ENCODE assay signal across 1 cellular context in the genomic region with DNA sequence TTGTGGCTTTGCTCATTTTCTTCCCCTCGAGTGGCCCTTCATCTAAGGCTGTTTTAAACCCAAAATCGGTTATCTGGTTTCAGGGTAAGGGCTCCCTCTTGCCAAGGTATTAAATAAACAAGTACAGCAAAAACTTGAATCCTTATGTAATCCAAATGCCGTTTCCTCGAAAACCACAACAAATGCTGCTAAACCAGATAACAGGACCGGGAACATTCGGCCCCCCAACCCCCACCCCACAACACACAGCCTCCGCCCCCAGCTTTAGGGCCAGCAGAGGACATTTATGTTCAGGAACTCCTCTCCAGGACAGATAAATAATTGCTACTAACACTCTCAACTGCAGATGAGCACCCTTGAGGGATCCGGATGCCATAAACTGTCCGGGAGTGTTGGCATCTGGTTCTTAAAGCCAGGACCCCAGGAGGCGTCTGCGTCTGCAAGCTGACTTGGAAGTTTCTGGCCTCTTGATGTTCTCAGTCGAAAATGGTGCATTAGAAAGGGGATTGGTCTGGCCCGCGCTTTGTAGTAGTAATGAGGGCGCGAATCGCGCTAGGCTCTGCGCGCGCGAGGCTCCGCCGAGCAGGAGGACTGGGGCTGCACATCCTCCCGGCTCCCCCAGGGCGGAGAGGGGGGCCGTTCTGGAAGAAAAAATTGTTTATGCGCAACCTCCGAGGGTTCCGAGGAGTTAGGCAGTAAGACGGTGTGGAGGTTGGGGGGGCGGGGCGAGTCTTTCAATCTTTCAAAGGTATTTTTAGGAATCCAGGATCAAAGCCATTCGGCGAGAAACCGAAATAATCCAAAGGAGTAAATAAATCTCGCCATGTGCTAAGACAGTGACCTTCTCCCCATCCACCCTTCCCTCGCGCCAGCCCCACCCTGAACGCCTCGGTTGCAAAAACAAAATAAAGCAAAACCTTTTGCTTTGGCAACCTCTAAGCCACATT.
TF ChIP-seq lines count a peak whose summit lies in the region.

No MANE protein-coding gene starts in this region.

TF ChIP-seq in HepG2, 621 proteins besides CTCF, POLR2A, EP300 and RAD21 (continued from another document and continues in another):
- TF ChIP-seq, protein P1, sequence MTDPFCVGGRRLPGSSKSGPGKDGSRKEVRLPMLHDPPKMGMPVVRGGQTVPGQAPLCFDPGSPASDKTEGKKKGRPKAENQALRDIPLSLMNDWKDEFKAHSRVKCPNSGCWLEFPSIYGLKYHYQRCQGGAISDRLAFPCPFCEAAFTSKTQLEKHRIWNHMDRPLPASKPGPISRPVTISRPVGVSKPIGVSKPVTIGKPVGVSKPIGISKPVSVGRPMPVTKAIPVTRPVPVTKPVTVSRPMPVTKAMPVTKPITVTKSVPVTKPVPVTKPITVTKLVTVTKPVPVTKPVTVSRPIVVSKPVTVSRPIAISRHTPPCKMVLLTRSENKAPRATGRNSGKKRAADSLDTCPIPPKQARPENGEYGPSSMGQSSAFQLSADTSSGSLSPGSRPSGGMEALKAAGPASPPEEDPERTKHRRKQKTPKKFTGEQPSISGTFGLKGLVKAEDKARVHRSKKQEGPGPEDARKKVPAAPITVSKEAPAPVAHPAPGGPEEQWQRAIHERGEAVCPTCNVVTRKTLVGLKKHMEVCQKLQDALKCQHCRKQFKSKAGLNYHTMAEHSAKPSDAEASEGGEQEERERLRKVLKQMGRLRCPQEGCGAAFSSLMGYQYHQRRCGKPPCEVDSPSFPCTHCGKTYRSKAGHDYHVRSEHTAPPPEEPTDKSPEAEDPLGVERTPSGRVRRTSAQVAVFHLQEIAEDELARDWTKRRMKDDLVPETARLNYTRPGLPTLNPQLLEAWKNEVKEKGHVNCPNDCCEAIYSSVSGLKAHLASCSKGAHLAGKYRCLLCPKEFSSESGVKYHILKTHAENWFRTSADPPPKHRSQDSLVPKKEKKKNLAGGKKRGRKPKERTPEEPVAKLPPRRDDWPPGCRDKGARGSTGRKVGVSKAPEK (CRISPR knock-in tag; IDR thresholded peaks at IDR 0.05; ENCODE audit: borderline replicate concordance): 0 out of 2 replicates have a peak, but pooled peaks have one; percentile 29
- peak; percentile 42; the same call in 1 of the 2 replicates for TF ChIP-seq KDM5A (IDR thresholded peaks at IDR 0.05; ENCODE audit: borderline replicate concordance, low read length)
- no peak for TF ChIP-seq SIX4 (CRISPR knock-in tag; IDR thresholded peaks at IDR 0.05)
- no peak for TF ChIP-seq SMARCE1 (IDR thresholded peaks at IDR 0.05; ENCODE audit: borderline replicate concordance)
- no peak for TF ChIP-seq U2AF1 (optimal IDR thresholded peaks at IDR 0.05; ENCODE audit: low read depth, low read length)
- no peak for TF ChIP-seq ZNF598 (CRISPR knock-in tag; IDR thresholded peaks at IDR 0.05; ENCODE audit: borderline replicate concordance)
- 0 out of 2 replicates have a peak, but pooled peaks have one; percentile 31 for TF ChIP-seq RXRA (CRISPR knock-in tag; IDR thresholded peaks at IDR 0.05)
- peak; percentile 37; the same call in 1 of the 2 replicates for TF ChIP-seq HDAC1 (CRISPR knock-in tag; IDR thresholded peaks at IDR 0.05)
- TF ChIP-seq HMGA1 (CRISPR knock-in tag; conservative IDR thresholded peaks at IDR 0.05): no peak
- no peak for TF ChIP-seq ZNF564 (CRISPR knock-in tag; IDR thresholded peaks at IDR 0.05)
- TF ChIP-seq ZNF124 (CRISPR knock-in tag; IDR thresholded peaks at IDR 0.05): no peak
- TF ChIP-seq, protein P2, sequence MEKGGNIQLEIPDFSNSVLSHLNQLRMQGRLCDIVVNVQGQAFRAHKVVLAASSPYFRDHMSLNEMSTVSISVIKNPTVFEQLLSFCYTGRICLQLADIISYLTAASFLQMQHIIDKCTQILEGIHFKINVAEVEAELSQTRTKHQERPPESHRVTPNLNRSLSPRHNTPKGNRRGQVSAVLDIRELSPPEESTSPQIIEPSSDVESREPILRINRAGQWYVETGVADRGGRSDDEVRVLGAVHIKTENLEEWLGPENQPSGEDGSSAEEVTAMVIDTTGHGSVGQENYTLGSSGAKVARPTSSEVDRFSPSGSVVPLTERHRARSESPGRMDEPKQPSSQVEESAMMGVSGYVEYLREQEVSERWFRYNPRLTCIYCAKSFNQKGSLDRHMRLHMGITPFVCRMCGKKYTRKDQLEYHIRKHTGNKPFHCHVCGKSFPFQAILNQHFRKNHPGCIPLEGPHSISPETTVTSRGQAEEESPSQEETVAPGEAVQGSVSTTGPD (CRISPR knock-in tag; IDR thresholded peaks at IDR 0.05): no peak
- TF ChIP-seq NR2F1 (CRISPR knock-in tag; IDR thresholded peaks at IDR 0.05): no peak
- no peak for TF ChIP-seq ZNF232 (CRISPR knock-in tag; IDR thresholded peaks at IDR 0.05; ENCODE audit: borderline replicate concordance)
- TF ChIP-seq ZNF446 (CRISPR knock-in tag; IDR thresholded peaks at IDR 0.05): no peak
- TF ChIP-seq ISX (CRISPR knock-in tag; conservative IDR thresholded peaks at IDR 0.05): no peak
- no peak for TF ChIP-seq ZNF3 (CRISPR knock-in tag; IDR thresholded peaks at IDR 0.05)
- TF ChIP-seq NKX3-1 (CRISPR knock-in tag; IDR thresholded peaks at IDR 0.05): no peak
- 0 out of 2 replicates have a peak, but pooled peaks have one; percentile 51 for TF ChIP-seq KLF13 (CRISPR knock-in tag; IDR thresholded peaks at IDR 0.05)
- TF ChIP-seq, protein P3, sequence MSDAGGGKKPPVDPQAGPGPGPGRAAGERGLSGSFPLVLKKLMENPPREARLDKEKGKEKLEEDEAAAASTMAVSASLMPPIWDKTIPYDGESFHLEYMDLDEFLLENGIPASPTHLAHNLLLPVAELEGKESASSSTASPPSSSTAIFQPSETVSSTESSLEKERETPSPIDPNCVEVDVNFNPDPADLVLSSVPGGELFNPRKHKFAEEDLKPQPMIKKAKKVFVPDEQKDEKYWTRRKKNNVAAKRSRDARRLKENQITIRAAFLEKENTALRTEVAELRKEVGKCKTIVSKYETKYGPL (CRISPR knock-in tag; IDR thresholded peaks at IDR 0.05): no peak
- TF ChIP-seq, protein P4, sequence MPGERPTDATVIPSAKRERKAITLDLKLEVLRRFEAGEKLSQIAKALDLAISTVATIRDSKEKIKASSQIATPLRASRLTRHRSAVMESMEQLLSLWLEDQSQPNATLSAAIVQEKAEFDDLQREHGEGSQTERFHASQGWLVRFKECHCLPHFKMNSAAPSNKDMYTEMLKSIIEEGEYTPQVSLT (CRISPR knock-in tag; IDR thresholded peaks at IDR 0.05; ENCODE audit: borderline replicate concordance, low read depth): no peak
- no peak for TF ChIP-seq CEBPG (CRISPR knock-in tag; IDR thresholded peaks at IDR 0.05)
- TF ChIP-seq, protein P5, sequence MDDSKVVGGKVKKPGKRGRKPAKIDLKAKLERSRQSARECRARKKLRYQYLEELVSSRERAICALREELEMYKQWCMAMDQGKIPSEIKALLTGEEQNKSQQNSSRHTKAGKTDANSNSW (CRISPR knock-in tag; IDR thresholded peaks at IDR 0.05; ENCODE audit: borderline replicate concordance): no peak
- TF ChIP-seq STAT5B (CRISPR knock-in tag; IDR thresholded peaks at IDR 0.05): no peak
- TF ChIP-seq ZNF616 (CRISPR knock-in tag; IDR thresholded peaks at IDR 0.05; ENCODE audit: low read depth): no peak
- no peak for TF ChIP-seq KMT2B (CRISPR knock-in tag; IDR thresholded peaks at IDR 0.05)
- no peak for TF ChIP-seq CAMTA2 (CRISPR knock-in tag; IDR thresholded peaks at IDR 0.05; ENCODE audit: borderline replicate concordance)
- no peak for TF ChIP-seq ZNF761 (CRISPR knock-in tag; conservative IDR thresholded peaks at IDR 0.05)
- TF ChIP-seq THYN1 (CRISPR knock-in tag; IDR thresholded peaks at IDR 0.05; ENCODE audit: borderline replicate concordance, low read depth): no peak
- TF ChIP-seq KDM4B (CRISPR knock-in tag; IDR thresholded peaks at IDR 0.05): no peak
- TF ChIP-seq NRL (CRISPR knock-in tag; IDR thresholded peaks at IDR 0.05; ENCODE audit: borderline replicate concordance): no peak
- TF ChIP-seq, protein P6, sequence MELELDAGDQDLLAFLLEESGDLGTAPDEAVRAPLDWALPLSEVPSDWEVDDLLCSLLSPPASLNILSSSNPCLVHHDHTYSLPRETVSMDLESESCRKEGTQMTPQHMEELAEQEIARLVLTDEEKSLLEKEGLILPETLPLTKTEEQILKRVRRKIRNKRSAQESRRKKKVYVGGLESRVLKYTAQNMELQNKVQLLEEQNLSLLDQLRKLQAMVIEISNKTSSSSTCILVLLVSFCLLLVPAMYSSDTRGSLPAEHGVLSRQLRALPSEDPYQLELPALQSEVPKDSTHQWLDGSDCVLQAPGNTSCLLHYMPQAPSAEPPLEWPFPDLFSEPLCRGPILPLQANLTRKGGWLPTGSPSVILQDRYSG (CRISPR knock-in tag; IDR thresholded peaks at IDR 0.05): no peak
- TF ChIP-seq, protein P7, sequence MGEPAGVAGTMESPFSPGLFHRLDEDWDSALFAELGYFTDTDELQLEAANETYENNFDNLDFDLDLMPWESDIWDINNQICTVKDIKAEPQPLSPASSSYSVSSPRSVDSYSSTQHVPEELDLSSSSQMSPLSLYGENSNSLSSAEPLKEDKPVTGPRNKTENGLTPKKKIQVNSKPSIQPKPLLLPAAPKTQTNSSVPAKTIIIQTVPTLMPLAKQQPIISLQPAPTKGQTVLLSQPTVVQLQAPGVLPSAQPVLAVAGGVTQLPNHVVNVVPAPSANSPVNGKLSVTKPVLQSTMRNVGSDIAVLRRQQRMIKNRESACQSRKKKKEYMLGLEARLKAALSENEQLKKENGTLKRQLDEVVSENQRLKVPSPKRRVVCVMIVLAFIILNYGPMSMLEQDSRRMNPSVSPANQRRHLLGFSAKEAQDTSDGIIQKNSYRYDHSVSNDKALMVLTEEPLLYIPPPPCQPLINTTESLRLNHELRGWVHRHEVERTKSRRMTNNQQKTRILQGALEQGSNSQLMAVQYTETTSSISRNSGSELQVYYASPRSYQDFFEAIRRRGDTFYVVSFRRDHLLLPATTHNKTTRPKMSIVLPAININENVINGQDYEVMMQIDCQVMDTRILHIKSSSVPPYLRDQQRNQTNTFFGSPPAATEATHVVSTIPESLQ (CRISPR knock-in tag; conservative IDR thresholded peaks at IDR 0.05): no peak
- TF ChIP-seq, protein P8, sequence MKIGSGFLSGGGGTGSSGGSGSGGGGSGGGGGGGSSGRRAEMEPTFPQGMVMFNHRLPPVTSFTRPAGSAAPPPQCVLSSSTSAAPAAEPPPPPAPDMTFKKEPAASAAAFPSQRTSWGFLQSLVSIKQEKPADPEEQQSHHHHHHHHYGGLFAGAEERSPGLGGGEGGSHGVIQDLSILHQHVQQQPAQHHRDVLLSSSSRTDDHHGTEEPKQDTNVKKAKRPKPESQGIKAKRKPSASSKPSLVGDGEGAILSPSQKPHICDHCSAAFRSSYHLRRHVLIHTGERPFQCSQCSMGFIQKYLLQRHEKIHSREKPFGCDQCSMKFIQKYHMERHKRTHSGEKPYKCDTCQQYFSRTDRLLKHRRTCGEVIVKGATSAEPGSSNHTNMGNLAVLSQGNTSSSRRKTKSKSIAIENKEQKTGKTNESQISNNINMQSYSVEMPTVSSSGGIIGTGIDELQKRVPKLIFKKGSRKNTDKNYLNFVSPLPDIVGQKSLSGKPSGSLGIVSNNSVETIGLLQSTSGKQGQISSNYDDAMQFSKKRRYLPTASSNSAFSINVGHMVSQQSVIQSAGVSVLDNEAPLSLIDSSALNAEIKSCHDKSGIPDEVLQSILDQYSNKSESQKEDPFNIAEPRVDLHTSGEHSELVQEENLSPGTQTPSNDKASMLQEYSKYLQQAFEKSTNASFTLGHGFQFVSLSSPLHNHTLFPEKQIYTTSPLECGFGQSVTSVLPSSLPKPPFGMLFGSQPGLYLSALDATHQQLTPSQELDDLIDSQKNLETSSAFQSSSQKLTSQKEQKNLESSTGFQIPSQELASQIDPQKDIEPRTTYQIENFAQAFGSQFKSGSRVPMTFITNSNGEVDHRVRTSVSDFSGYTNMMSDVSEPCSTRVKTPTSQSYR (CRISPR knock-in tag; IDR thresholded peaks at IDR 0.05; ENCODE audit: borderline replicate concordance): peak; percentile 43; the same call in 1 of the 2 replicates
- no peak for TF ChIP-seq ZNF17 (CRISPR knock-in tag; IDR thresholded peaks at IDR 0.05)
- TF ChIP-seq BRD4 (CRISPR knock-in tag; IDR thresholded peaks at IDR 0.05): no peak
- no peak for TF ChIP-seq EZH2 (conservative IDR thresholded peaks at IDR 0.05; ENCODE audit: low read depth, low read length)
- TF ChIP-seq, protein P9, sequence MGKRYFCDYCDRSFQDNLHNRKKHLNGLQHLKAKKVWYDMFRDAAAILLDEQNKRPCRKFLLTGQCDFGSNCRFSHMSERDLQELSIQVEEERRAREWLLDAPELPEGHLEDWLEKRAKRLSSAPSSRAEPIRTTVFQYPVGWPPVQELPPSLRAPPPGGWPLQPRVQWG (CRISPR knock-in tag; IDR thresholded peaks at IDR 0.05; ENCODE audit: borderline replicate concordance, low read depth): no peak
- no peak for TF ChIP-seq ZNF20 (CRISPR knock-in tag; IDR thresholded peaks at IDR 0.05)
- no peak for TF ChIP-seq ZNF207 (IDR thresholded peaks at IDR 0.05; ENCODE audit: borderline replicate concordance)
- TF ChIP-seq SOX6 (IDR thresholded peaks at IDR 0.05): no peak
- peak; percentile 10; the same call in 1 of the 2 replicates for TF ChIP-seq SOX6 (CRISPR knock-in tag; IDR thresholded peaks at IDR 0.05)
- no peak for TF ChIP-seq ZKSCAN5 (CRISPR knock-in tag; IDR thresholded peaks at IDR 0.05)
- TF ChIP-seq, protein P10, sequence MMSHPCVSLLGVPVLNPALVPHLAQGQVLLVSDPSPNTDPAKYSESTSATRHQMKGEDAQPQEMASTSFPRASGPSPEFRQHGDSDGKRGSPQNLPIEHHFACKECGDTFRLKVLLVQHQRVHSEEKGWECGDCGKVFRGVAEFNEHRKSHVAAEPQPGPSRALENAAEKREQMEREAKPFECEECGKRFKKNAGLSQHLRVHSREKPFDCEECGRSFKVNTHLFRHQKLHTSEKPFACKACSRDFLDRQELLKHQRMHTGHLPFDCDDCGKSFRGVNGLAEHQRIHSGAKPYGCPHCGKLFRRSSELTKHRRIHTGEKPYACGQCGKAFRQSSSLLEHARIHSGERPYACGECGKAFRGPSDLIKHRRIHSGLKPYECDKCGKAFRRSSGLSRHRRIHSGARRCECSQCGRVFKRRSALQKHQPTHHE (CRISPR knock-in tag; IDR thresholded peaks at IDR 0.05; ENCODE audit: borderline replicate concordance): no peak
- no peak for TF ChIP-seq NR2F2 (IDR thresholded peaks at IDR 0.05; ENCODE audit: borderline replicate concordance, low read depth)
- no peak for TF ChIP-seq NR2C2 (CRISPR knock-in tag; IDR thresholded peaks at IDR 0.05; ENCODE audit: borderline replicate concordance)
- no peak for TF ChIP-seq RBM22 (optimal IDR thresholded peaks at IDR 0.05; ENCODE audit: low read length)
- no peak for TF ChIP-seq ZNF773 (CRISPR knock-in tag; IDR thresholded peaks at IDR 0.05; ENCODE audit: borderline replicate concordance)
- TF ChIP-seq ZNF460 (CRISPR knock-in tag; IDR thresholded peaks at IDR 0.05; ENCODE audit: borderline replicate concordance): no peak
- no peak for TF ChIP-seq ARNTL (CRISPR knock-in tag; IDR thresholded peaks at IDR 0.05)
- no peak for TF ChIP-seq FOXK2 (IDR thresholded peaks at IDR 0.05)
- TF ChIP-seq XBP1 (CRISPR knock-in tag; IDR thresholded peaks at IDR 0.05): no peak
- TF ChIP-seq ZFP41 (CRISPR knock-in tag; IDR thresholded peaks at IDR 0.05; ENCODE audit: borderline replicate concordance): 0 out of 2 replicates have a peak, but pooled peaks have one; percentile 50
- TF ChIP-seq ERF (CRISPR knock-in tag; IDR thresholded peaks at IDR 0.05): no peak
- TF ChIP-seq ZNF282 (IDR thresholded peaks at IDR 0.05; ENCODE audit: partially characterized antibody): no peak
- no peak for TF ChIP-seq ZNF879 (CRISPR knock-in tag; IDR thresholded peaks at IDR 0.05)
